In the genomic region with DNA sequence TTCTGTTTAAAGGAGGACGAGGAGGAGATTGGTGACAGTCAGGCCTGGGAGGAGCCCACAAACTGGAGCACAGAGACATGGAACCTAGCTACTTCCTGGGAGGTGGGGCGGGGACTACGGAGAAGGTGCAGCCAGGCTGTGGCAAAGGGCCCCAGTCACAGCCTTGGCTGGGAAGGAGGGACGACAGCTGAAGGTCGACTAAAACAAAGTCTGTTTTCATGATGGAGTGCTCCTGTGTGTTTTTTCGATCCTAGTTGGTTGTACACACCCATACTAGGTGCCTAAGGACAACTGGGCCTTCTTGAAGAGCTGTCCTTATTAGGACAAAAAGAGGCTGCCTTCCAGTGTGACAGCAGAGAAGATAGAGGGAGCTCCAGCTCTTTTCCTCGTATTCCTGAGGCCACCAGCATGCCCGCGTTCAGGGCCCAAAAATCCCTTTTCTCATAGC, we compare ENCODE assay signal across 9 cellular contexts. TPM values are rescaled to one million over a fixed set of nuclear protein-coding genes. Genes with fewer than 3 reads are reported as not detected.
DNase-seq lines count a peak whose midpoint lies in the region; ATAC-seq lines count a peak whose summit lies in the region.
"Had no signal": no experiment of that assay in that cellular context is flagged by ENCODE, and none has a peak within 500 bp of the region (broad histone marks: within the 10 kb centered on the region; RNA-seq: fewer than 3 reads in every experiment).

No MANE protein-coding gene starts in this region.

- no peaks in the 10 kb centered on the region for H3K9me3 ChIP-seq in BLaER1 treated with 17β-estradiol and CSF1 and Interleukin-3, amounts not matched to agents 10 nM and 100 nM (replicated peaks in 1 of 11)
- no peaks in the 10 kb centered on the region for H3K9me3 ChIP-seq in HUES64 (ENCODE audit: insufficient read depth, low read depth, low read length)

- peaks cover 0 to 8% (median 0%) of the 10 kb centered on the region in 11 experiments; a peak in 2 of 22 replicates for H4K20me1 ChIP-seq in BLaER1 treated with 17β-estradiol and CSF1 and Interleukin-3, amounts not matched to agents 10 nM and 100 nM

- 0 out of 20 replicates have a peak overlapping the region, but pooled peaks of 1 of the 10 experiments have one; percentile 5 for H3K4me3 ChIP-seq in BLaER1 treated with 17β-estradiol and CSF1 and Interleukin-3, amounts not matched to agents 10 nM and 100 nM
- H3K4me3 ChIP-seq in HUES64 (ENCODE audit: low read length) = no peak overlapping the region

- H3K9me3 Mint-ChIP-seq in stimulated activated naive CD8-positive, alpha-beta T cell treated with anti-CD3 and anti-CD28 coated beads, Interleukin-15, amount 100 ng/mL, for 72 hours = no peaks in the 10 kb centered on the region

- WGBS in HUES64 = 75% methylated on average over 9 of the region's 9 CpGs

- peak overlapping the region in 10 of 11 experiments; percentile 5 to 96 (median 20); a peak in 11 of 22 replicates for H3K9ac ChIP-seq in BLaER1 treated with 17β-estradiol and CSF1 and Interleukin-3, amounts not matched to agents 10 nM and 100 nM
- no peak overlapping the region for H3K9ac ChIP-seq in HUES64 (ENCODE audit: low read depth, low read length)

- H3K27me3 Mint-ChIP-seq in stimulated activated naive CD8-positive, alpha-beta T cell treated with anti-CD3 and anti-CD28 coated beads, Interleukin-15, amount 100 ng/mL, for 72 hours = no peaks in the 10 kb centered on the region

- H3K36me3 ChIP-seq in BLaER1 treated with 17β-estradiol and CSF1 and Interleukin-3, amounts not matched to agents 10 nM and 100 nM = peaks cover 6 to 17% (median 12%) of the 10 kb centered on the region in 11 experiments; a peak in 16 of 22 replicates
- peaks cover 37% of the 10 kb centered on the region for H3K36me3 ChIP-seq in HUES64 (ENCODE audit: insufficient read depth, low read length)

- peaks cover 94% of the 10 kb centered on the region for H3K4me1 Mint-ChIP-seq in stimulated activated naive CD8-positive, alpha-beta T cell treated with anti-CD3 and anti-CD28 coated beads, Interleukin-15, amount 100 ng/mL, for 72 hours

- DNase-seq in cerebellum (ENCODE audit: low spot score) (peak; percentile 79), myocyte (ENCODE audit: low read depth) (peak; percentile 69), NCI-H2227 (lab: John Stamatoyannopoulos, UW; ENCODE audit: unreplicated experiment) (no peak), COLO668 (lab: John Stamatoyannopoulos, UW; ENCODE audit: unreplicated experiment) (no peak)
- DNase-seq in stimulated activated naive CD8-positive, alpha-beta T cell treated with anti-CD3 and anti-CD28 coated beads, Interleukin-15, amount 100 ng/mL, for 72 hours = no peak

- H3K4me2 ChIP-seq in BLaER1 treated with 17β-estradiol and CSF1 and Interleukin-3, amounts not matched to agents 10 nM and 100 nM = peak overlapping the region; percentile 86 to 98 (median 95)

- no peaks in the 10 kb centered on the region for H3K27me3 ChIP-seq in BLaER1 treated with 17β-estradiol and CSF1 and Interleukin-3, amounts not matched to agents 10 nM and 100 nM
- 0 out of 2 replicates have a peak, but pooled peaks cover 5% of the 10 kb centered on the region for H3K27me3 ChIP-seq in HUES64 (ENCODE audit: insufficient read depth, low read length)

- H3K4me3 Mint-ChIP-seq in stimulated activated naive CD8-positive, alpha-beta T cell treated with anti-CD3 and anti-CD28 coated beads, Interleukin-15, amount 100 ng/mL, for 72 hours = no peak overlapping the region

- H3K27ac Mint-ChIP-seq in stimulated activated naive CD8-positive, alpha-beta T cell treated with anti-CD3 and anti-CD28 coated beads, Interleukin-15, amount 100 ng/mL, for 72 hours = no peak overlapping the region

- H3K4me1 ChIP-seq in BLaER1 treated with 17β-estradiol and CSF1 and Interleukin-3, amounts not matched to agents 10 nM and 100 nM = peaks cover 83 to 91% (median 89%) of the 10 kb centered on the region in 10 experiments
- peaks cover 11% of the 10 kb centered on the region; the same call in 1 of the 2 replicates for H3K4me1 ChIP-seq in HUES64 (ENCODE audit: insufficient read depth, low read length)

- no peak for ATAC-seq in stimulated activated naive CD8-positive, alpha-beta T cell treated with anti-CD3 and anti-CD28 coated beads, Interleukin-15, amount 100 ng/mL, for 72 hours
- no peak for ATAC-seq in HG02870 (IDR thresholded peaks at IDR 0.05; ENCODE audit: unreplicated experiment)

- H3K27ac ChIP-seq in BLaER1 treated with 17β-estradiol and CSF1 and Interleukin-3, amounts not matched to agents 10 nM and 100 nM = peak overlapping the region in 7 of 11 experiments; percentile 1 to 32 (median 12); a peak in 1 of 22 replicates
- peak overlapping the region; percentile 64 for H3K27ac ChIP-seq in HUES64 (ENCODE audit: low read depth, low read length)

RNA-seq across cellular contexts. Expression of gene CCDC107, which starts 2.9 kb away (rescaled TPM):
- polyA plus RNA-seq in HUES64 (2013, experiment 1 of 2) = 9.9 TPM
- 12.9 TPM for polyA plus RNA-seq in HUES64 (2013, experiment 2 of 2)
- 8.9 TPM for total RNA-seq in cerebellum
- total RNA-seq in myocyte = 9.8 and 14.0 TPM in 2 replicates
- 32.2 TPM for polyA plus RNA-seq in myocyte (2012)

RNA-seq across cellular contexts. Expression of gene RMRP, which starts 3.2 kb away (rescaled TPM):
- 9,126 TPM for polyA plus RNA-seq in HUES64 (2013, experiment 1 of 2)
- 12,827 TPM for polyA plus RNA-seq in HUES64 (2013, experiment 2 of 2)
- 172,488 TPM for total RNA-seq in cerebellum
- total RNA-seq in myocyte = 1,100 and 3,603 TPM in 2 replicates
- polyA plus RNA-seq in myocyte (2012) = 4.5 TPM
- polyA plus RNA-seq: endothelial cell of umbilical vein had no signal

RNA-seq across cellular contexts. Expression of gene ARHGEF39, which starts 4.0 kb away (rescaled TPM):
- polyA plus RNA-seq in HUES64 (2013, experiment 1 of 2) = 15.7 TPM
- polyA plus RNA-seq in HUES64 (2013, experiment 2 of 2) = 17.3 TPM
- total RNA-seq in cerebellum (1.3 TPM), myocyte (not detected in 2 replicates)
- 0.44 TPM for polyA plus RNA-seq in myocyte (2012)

RNA-seq across cellular contexts. Expression of gene SIT1, which starts 10.3 kb away (rescaled TPM):
- polyA plus RNA-seq in HUES64 (2013, experiment 1 of 2) = 2.3 TPM
- polyA plus RNA-seq in HUES64 (2013, experiment 2 of 2) = 2.2 TPM
- not detected for total RNA-seq in cerebellum
- not detected in 2 replicates for total RNA-seq in myocyte
- not detected for polyA plus RNA-seq in myocyte (2012)
- total RNA-seq: endothelial cell of umbilical vein had no signal
- polyA plus RNA-seq: endothelial cell of umbilical vein had no signal

RNA-seq across cellular contexts. Expression of gene CA9, which starts 12.7 kb away (rescaled TPM):
- polyA plus RNA-seq in HUES64 (2013, experiment 1 of 2) = 1.4 TPM
- 1.3 TPM for polyA plus RNA-seq in HUES64 (2013, experiment 2 of 2)
- total RNA-seq in cerebellum (not detected), myocyte (0.10 TPM in 1 of 2 replicates, not detected in the other)
- 0.05 TPM for polyA plus RNA-seq in myocyte (2012)
- total RNA-seq: endothelial cell of umbilical vein had no signal

Comparison
In these comparisons a context has a peak if more than half of its experiments do, and no peak if none do; other contexts are left out.
1. DNase-seq: peak in cerebellum (single experiment) and myocyte (single experiment); none in NCI-H2227 (single experiment), stimulated activated naive CD8-positive, alpha-beta T cell treated with anti-CD3 and anti-CD28 coated beads, Interleukin-15, amount 100 ng/mL, for 72 hours (0 of 2) and COLO668 (single experiment).
2. RNA of gene RMRP, which starts 3.2 kb away (total RNA-seq): 172,488 TPM in cerebellum (single experiment); 1,100 to 3,603 TPM in myocyte; every median in the first group is over 10 times any median in the second.